ENCODE assay signal across 18 cellular contexts in the genomic region with DNA sequence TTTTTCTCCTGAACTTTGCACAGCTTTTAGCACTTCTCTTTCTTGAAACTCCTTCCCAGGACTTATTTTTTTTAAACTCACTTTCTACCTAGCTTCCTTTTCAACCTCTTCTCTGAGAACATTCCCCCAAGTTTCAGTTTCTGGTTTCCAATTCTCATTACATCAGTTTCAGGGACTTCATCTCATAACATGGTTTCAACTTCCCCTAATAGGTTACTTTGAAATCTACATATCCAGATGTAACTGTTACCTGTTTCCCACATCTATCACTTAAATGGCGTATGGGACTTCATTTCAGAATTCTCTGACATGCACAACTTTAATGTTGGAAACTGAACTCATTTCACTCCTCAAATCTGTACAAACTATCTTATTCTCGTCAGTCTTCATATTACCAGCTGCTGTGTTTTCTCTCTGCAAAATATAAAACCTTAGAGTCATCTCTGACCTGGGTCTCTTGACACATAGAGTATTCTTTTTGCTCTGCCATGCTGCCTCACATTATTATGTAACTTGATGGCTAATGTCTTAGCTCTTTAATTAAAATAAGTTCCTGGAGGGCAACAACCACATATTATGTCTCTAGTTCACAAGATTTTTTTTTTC. TPM values are rescaled to one million over a fixed set of nuclear protein-coding genes. Genes with fewer than 3 reads are reported as not detected.
DNase-seq lines count a peak whose midpoint lies in the region; ATAC-seq, FAIRE-seq and TF ChIP-seq lines count a peak whose summit lies in the region.
"Had no signal": no experiment of that assay in that cellular context is flagged by ENCODE, and none has a peak within 500 bp of the region (broad histone marks: within the 10 kb centered on the region; RNA-seq: fewer than 3 reads in every experiment).

No MANE protein-coding gene starts in this region.

- peaks cover 23% of the 10 kb centered on the region for H3K36me3 Mint-ChIP-seq in activated naive CD8-positive, alpha-beta T cell treated with anti-CD3 and anti-CD28 coated beads for 36 hours

- DNase-seq in GM18507 (ENCODE audit: extremely low spot score, insufficient read length, low read depth): no peak
- DNase-seq in GM19239 (ENCODE audit: insufficient read length, low spot score): peak; percentile 9
- no peak for DNase-seq in activated naive CD8-positive, alpha-beta T cell treated with anti-CD3 and anti-CD28 coated beads for 36 hours
- no peak for DNase-seq in HuH-7.5 (ENCODE audit: low spot score)
- DNase-seq: activated T-cell treated with anti-CD3 and anti-CD28 coated beads, Interleukin-2, amount 50 U/mL, for 1 hour; CD8-positive, alpha-beta memory T cell; effector CD4-positive, alpha-beta T cell; GDM1; Karpas-422; mesendoderm; NK-92 treated with Interleukin-12 subunit alpha and Interleukin-12 subunit beta, amount 100 ng/mL, for 24 hours; nucleus accumbens; SK-N-SH; WERI-Rb-1 had no signal

- H3K4me3 Mint-ChIP-seq in activated naive CD8-positive, alpha-beta T cell treated with anti-CD3 and anti-CD28 coated beads for 36 hours: no peak overlapping the region
- H3K4me3 Mint-ChIP-seq: CD8-positive, alpha-beta memory T cell had no signal

- no peaks in the 10 kb centered on the region for H3K27me3 Mint-ChIP-seq in activated naive CD8-positive, alpha-beta T cell treated with anti-CD3 and anti-CD28 coated beads for 36 hours

- no peaks in the 10 kb centered on the region for H3K4me1 ChIP-seq in gastroesophageal sphincter

- no peak for TF ChIP-seq CTCF in gastroesophageal sphincter (IDR thresholded peaks at IDR 0.05)

- H3K4me3 ChIP-seq in gastroesophageal sphincter: no peak overlapping the region

- H3K27ac Mint-ChIP-seq in activated naive CD8-positive, alpha-beta T cell treated with anti-CD3 and anti-CD28 coated beads for 36 hours: peak overlapping the region; percentile 12

- FAIRE-seq in GM18507 (lab: Jason Lieb, UNC) (peak; percentile 85), GM19239 (lab: Jason Lieb, UNC) (peak; percentile 82)

- H3K9me3 Mint-ChIP-seq in activated naive CD8-positive, alpha-beta T cell treated with anti-CD3 and anti-CD28 coated beads for 36 hours: no peaks in the 10 kb centered on the region
- H3K9me3 Mint-ChIP-seq: CD8-positive, alpha-beta memory T cell had no signal

- peaks cover 0 to 99% of the 10 kb centered on the region in 2 donors for H3K36me3 ChIP-seq in gastroesophageal sphincter

- ATAC-seq in HG02973 (IDR thresholded peaks at IDR 0.05; ENCODE audit: unreplicated experiment) (peak; percentile 91), HG03457 (IDR thresholded peaks at IDR 0.05; ENCODE audit: unreplicated experiment) (no peak), gastroesophageal sphincter (no peak)

- no peaks in the 10 kb centered on the region for H3K27me3 ChIP-seq in gastroesophageal sphincter

- H3K27ac ChIP-seq in gastroesophageal sphincter: no peak overlapping the region
- H3K27ac ChIP-seq: WERI-Rb-1 had no signal

- TF ChIP-seq EP300 in gastroesophageal sphincter (IDR thresholded peaks at IDR 0.05): no peak

- H3K4me1 Mint-ChIP-seq in activated naive CD8-positive, alpha-beta T cell treated with anti-CD3 and anti-CD28 coated beads for 36 hours: peaks cover 6% of the 10 kb centered on the region
- H3K4me1 Mint-ChIP-seq: CD8-positive, alpha-beta memory T cell had no signal

- no peaks in the 10 kb centered on the region for H3K9me3 ChIP-seq in gastroesophageal sphincter
- H3K9me3 ChIP-seq: SK-N-SH had no signal

- TF ChIP-seq POLR2A in gastroesophageal sphincter (IDR thresholded peaks at IDR 0.05): no peak

- WGBS in gastroesophageal sphincter (ENCODE audit: low coverage in 1 of 2), 2 donors: 86 to 90% methylated on average over 1 to 2 of the region's 2 CpGs

RNA-seq across cellular contexts. Expression of gene NME9, which starts 58.4 kb away (rescaled TPM):
- total RNA-seq in activated naive CD8-positive, alpha-beta T cell treated with anti-CD3 and anti-CD28 coated beads for 36 hours: not detected
- total RNA-seq in gastroesophageal sphincter: under 1 TPM in 2 of 4 donors, not detected in 2; 0.47 to 0.54 TPM
- total RNA-seq: CD8-positive, alpha-beta memory T cell; skeletal muscle tissue had no signal
